22 cellular contexts compared by ENCODE assay signal in the genomic region with DNA sequence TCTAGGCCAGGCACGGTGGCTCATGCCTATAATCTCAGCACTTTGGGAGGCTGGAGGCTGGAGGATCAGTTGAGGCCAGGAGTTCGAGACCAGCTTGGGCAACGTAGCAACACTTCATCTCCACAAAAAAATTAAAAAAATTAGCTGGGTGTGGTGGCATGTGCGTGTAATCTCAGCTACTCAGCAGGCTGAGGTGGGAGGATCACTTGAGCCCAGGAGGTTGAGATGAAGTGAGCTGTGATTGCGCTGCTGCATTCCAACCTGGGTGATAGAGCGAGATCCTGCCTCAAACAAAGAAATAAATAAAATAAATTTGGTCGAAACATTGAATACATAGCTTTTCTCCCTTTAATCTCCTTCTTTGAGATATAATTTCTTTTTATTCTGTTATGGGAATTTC.
A peak's percentile ranks its signal among the peaks of the same experiment; 100 is the strongest.
DNase-seq lines count a peak whose midpoint lies in the region; ATAC-seq, FAIRE-seq and TF ChIP-seq lines count a peak whose summit lies in the region.
"Had no signal": no experiment of that assay in that cellular context is flagged by ENCODE, and none has a peak within 500 bp of the region (broad histone marks: within the 10 kb centered on the region; RNA-seq: fewer than 3 reads in every experiment).

No MANE protein-coding gene starts in this region.

- no peak for TF ChIP-seq EP300 in K562 (IDR thresholded peaks at IDR 0.05; ENCODE audit: low read length)

- H3K9me3 Mint-ChIP-seq in neural progenitor cell, result no peaks in the 10 kb centered on the region
- H3K9me3 Mint-ChIP-seq: CD8-positive, alpha-beta memory T cell; HFFc6 had no signal

- TF ChIP-seq CTCF in K562 (IDR thresholded peaks at IDR 0.05 in 2 of 3, conservative IDR thresholded peaks at IDR 0.05 in 1 of 3; ENCODE audit: insufficient read depth in 2 of 3, low read depth in 1 of 3, low read length in 3 of 3), result no peak
- TF ChIP-seq CTCF in neural progenitor cell (IDR thresholded peaks at IDR 0.05), result no peak

- ATAC-seq in K562, result no peak
- ATAC-seq in HG02610 (IDR thresholded peaks at IDR 0.05; ENCODE audit: unreplicated experiment), result no peak
- no peak for ATAC-seq in GM18868 (IDR thresholded peaks at IDR 0.05; ENCODE audit: unreplicated experiment)
- ATAC-seq: GM12878, HCT116 had no signal

- H3K27ac Mint-ChIP-seq in neural progenitor cell, result no peak overlapping the region
- H3K27ac Mint-ChIP-seq: B cell; CD8-positive, alpha-beta memory T cell; HFFc6 had no signal

- 50% methylated on average over 3 of the region's 7 CpGs for WGBS in HUES64
- WGBS in K562 (ENCODE audit: insufficient coverage, low coverage, missing lambda C conversion rate), result 2% methylated on average over 7 of the region's 7 CpGs

- H3K4me3 Mint-ChIP-seq in neural progenitor cell, result no peak overlapping the region
- H3K4me3 Mint-ChIP-seq: B cell; CD8-positive, alpha-beta memory T cell; HFFc6 had no signal

- H3F3A ChIP-seq in neural progenitor cell (ENCODE audit: low read depth), result no peaks in the 10 kb centered on the region

- BruUV-seq in K562 (replicated peaks; lab: Mats Ljungman, UMichigan), result no TSS peak

- in situ Hi-C loops in K562 (cut with MboI), result no loop called here

- peaks cover 6% of the 10 kb centered on the region for H3K27me3 Mint-ChIP-seq in neural progenitor cell (ENCODE audit: insufficient read depth, low read depth)

- no peak for FAIRE-seq in K562 (lab: Jason Lieb, UNC)
- FAIRE-seq: GM12878, GM19239 had no signal

- H2AFZ ChIP-seq in K562 (ENCODE audit: low read depth, low read length) (no peak overlapping the region), neural progenitor cell (replicated peaks) (no peak overlapping the region)
- H2AFZ ChIP-seq: GM23248 had no signal

- no peak for DNase-seq in K562 (ENCODE audit: extremely low read depth in 1 of 4, low spot score in 3 of 4)
- DNase-seq in neural progenitor cell (ENCODE audit: low spot score), result no peak
- DNase-seq in NOMO-1 treated with DMSO at 0.1 percent for 48 hours (lab: John Stamatoyannopoulos, UW; ENCODE audit: unreplicated experiment), result no peak
- DNase-seq in NCI-H187 (lab: John Stamatoyannopoulos, UW), result no peak
- DNase-seq: CD8-positive, alpha-beta memory T cell; COR-L47; DMS 273 treated with DMSO at 0.1 percent for 48 hours; DND-41; EL; HFFc6; IMR-90; KBM-7 had no signal

- no peaks in the 10 kb centered on the region for H3K36me3 Mint-ChIP-seq in neural progenitor cell
- H3K36me3 Mint-ChIP-seq: CD8-positive, alpha-beta memory T cell had no signal

- H3K36me3 ChIP-seq in HUES64 (ENCODE audit: insufficient read depth, low read length) (no peaks in the 10 kb centered on the region), K562 (ENCODE audit: control insufficient read depth, insufficient read depth, low read length) (no peaks in the 10 kb centered on the region), iPS-18a (ENCODE audit: control insufficient read depth, low read depth, low read length) (no peaks in the 10 kb centered on the region), neural progenitor cell (no peaks in the 10 kb centered on the region)
- H3K36me3 ChIP-seq: BLaER1 treated with 17β-estradiol and CSF1 and Interleukin-3, amounts not matched to agents 10 nM and 100 nM had no signal

- H3K9ac ChIP-seq in HUES64 (ENCODE audit: low read depth, low read length) (no peak overlapping the region), K562 (ENCODE audit: insufficient read depth in 1 of 2, low read depth in 2 of 2, low read length in 2 of 2) (no peak overlapping the region), iPS-18a (ENCODE audit: low read length) (no peak overlapping the region), neural progenitor cell (no peak overlapping the region)
- H3K9ac ChIP-seq: BLaER1 treated with 17β-estradiol and CSF1 and Interleukin-3, amounts not matched to agents 10 nM and 100 nM; GM23248 had no signal

- POLR2A ChIA-PET in K562 (lab: Yijun Ruan, JAX), result interaction anchor here (0.7 to 0.9 kb wide), 2 partner anchors 8 to 10 kb away, joined by 3 read pairs; no protein-coding TSS in a partner anchor

- H3K4me2 ChIP-seq in K562 (ENCODE audit: insufficient read depth, low read length) (no peak overlapping the region), neural progenitor cell (peak overlapping the region; percentile 11)
- H3K4me2 ChIP-seq: BLaER1 treated with 17β-estradiol and CSF1 and Interleukin-3, amounts not matched to agents 10 nM and 100 nM had no signal

- H3K27me3 ChIP-seq in HUES64 (ENCODE audit: insufficient read depth, low read length), result no peaks in the 10 kb centered on the region
- peaks cover 9 to 22% of the 10 kb centered on the region in 2 experiments; a peak in 4 of 5 replicates for H3K27me3 ChIP-seq in K562 (ENCODE audit: control insufficient read depth in 2 of 2, insufficient read depth in 2 of 2, low read length in 2 of 2)
- H3K27me3 ChIP-seq in iPS-18a (ENCODE audit: control insufficient read depth, insufficient read depth, low read length), result no peaks in the 10 kb centered on the region
- no peaks in the 10 kb centered on the region for H3K27me3 ChIP-seq in neural progenitor cell
- H3K27me3 ChIP-seq: BLaER1 treated with 17β-estradiol and CSF1 and Interleukin-3, amounts not matched to agents 10 nM and 100 nM had no signal

- TF ChIP-seq POLR2A in K562 (conservative IDR thresholded peaks at IDR 0.05), result no peak

- H3K9me3 ChIP-seq in HUES64 (ENCODE audit: insufficient read depth, low read depth, low read length) (peaks cover 10% of the 10 kb centered on the region), K562 (replicated peaks; ENCODE audit: control insufficient read depth, insufficient read depth, low read depth, low read length) (0 out of 2 replicates have a peak, but pooled peaks cover 1% of the 10 kb centered on the region), iPS-18a (ENCODE audit: control insufficient read depth, low read depth, low read length) (peaks cover 4% of the 10 kb centered on the region), neural progenitor cell (ENCODE audit: low read depth) (no peaks in the 10 kb centered on the region)

- H4K20me1 ChIP-seq in K562 (replicated peaks; ENCODE audit: control insufficient read depth, insufficient read depth, low read length), result no peaks in the 10 kb centered on the region
- no peaks in the 10 kb centered on the region for H4K20me1 ChIP-seq in neural progenitor cell (ENCODE audit: low read depth)
- H4K20me1 ChIP-seq: BLaER1 treated with 17β-estradiol and CSF1 and Interleukin-3, amounts not matched to agents 10 nM and 100 nM had no signal

- peak overlapping the region; percentile 26 for H3K4me3 ChIP-seq in HUES64 (ENCODE audit: low read length)
- no peak overlapping the region for H3K4me3 ChIP-seq in K562
- peak overlapping the region; percentile 25 for H3K4me3 ChIP-seq in iPS-18a (ENCODE audit: low read length)
- H3K4me3 ChIP-seq in neural progenitor cell, result no peak overlapping the region
- H3K4me3 ChIP-seq: BLaER1 treated with 17β-estradiol and CSF1 and Interleukin-3, amounts not matched to agents 10 nM and 100 nM; GM12878; GM23248 had no signal

- H3K4me1 Mint-ChIP-seq in neural progenitor cell, result peaks cover 40% of the 10 kb centered on the region
- H3K4me1 Mint-ChIP-seq: B cell had no signal

- no peak for TF ChIP-seq RAD21 in K562 (CRISPR knock-in tag; conservative IDR thresholded peaks at IDR 0.05 in 1 of 2, IDR thresholded peaks at IDR 0.05 in 1 of 2)

- H3K27ac ChIP-seq in HUES64 (ENCODE audit: low read depth, low read length) (no peak overlapping the region), K562 (ENCODE audit: extremely low read depth, low read depth, low read length) (no peak overlapping the region), iPS-18a (ENCODE audit: low read length) (no peak overlapping the region), neural progenitor cell (no peak overlapping the region)
- H3K27ac ChIP-seq: BLaER1 treated with 17β-estradiol and CSF1 and Interleukin-3, amounts not matched to agents 10 nM and 100 nM; GM23248 had no signal

- no peaks in the 10 kb centered on the region for H3K79me2 ChIP-seq in K562 (ENCODE audit: control insufficient read depth, insufficient read depth, low read length)
- H3K79me2 ChIP-seq in neural progenitor cell (ENCODE audit: low read depth), result no peaks in the 10 kb centered on the region

- intact Hi-C loops in K562 (cut with micrococcal nuclease), result no loop called here

- H3K4me1 ChIP-seq in HUES64 (ENCODE audit: insufficient read depth, low read length) (peaks cover 41% of the 10 kb centered on the region), K562 (replicated peaks in 1 of 2; ENCODE audit: control insufficient read depth in 2 of 2, insufficient read depth in 2 of 2, low read length in 2 of 2) (peaks cover 0 to 4% of the 10 kb centered on the region in 2 experiments; a peak in 1 of 5 replicates), iPS-18a (ENCODE audit: control insufficient read depth, low read depth, low read length) (peaks cover 38% of the 10 kb centered on the region), neural progenitor cell (peaks cover 14% of the 10 kb centered on the region)
- H3K4me1 ChIP-seq: BLaER1 treated with 17β-estradiol and CSF1 and Interleukin-3, amounts not matched to agents 10 nM and 100 nM had no signal

- CTCF ChIA-PET in K562 (lab: Yijun Ruan, JAX; ENCODE audit: low intra/inter-chr PET ratio), result no interaction called here

- H3K9me1 ChIP-seq in K562 (ENCODE audit: control insufficient read depth, insufficient read depth, low read length), result no peaks in the 10 kb centered on the region

TF ChIP-seq in K562, 482 proteins besides CTCF, POLR2A, EP300 and RAD21:
- TF ChIP-seq CC2D1A (IDR thresholded peaks at IDR 0.05) (no peak), FUS (optimal IDR thresholded peaks at IDR 0.05; ENCODE audit: low read depth, low read length) (no peak), HMGN3 (IDR thresholded peaks at IDR 0.05; ENCODE audit: borderline replicate concordance, extremely low read depth, insufficient read length, low read depth, low read length) (no peak), KDM1A (IDR thresholded peaks at IDR 0.05) (0 out of 4 replicates have a peak, but pooled peaks of 1 of the 2 experiments have one; percentile 22), PYGO2 (tag; IDR thresholded peaks at IDR 0.05) (no peak), TCF3 (CRISPR knock-in tag; IDR thresholded peaks at IDR 0.05) (no peak), CBFA2T3 (IDR thresholded peaks at IDR 0.05) (0 out of 2 replicates have a peak, but pooled peaks have one; percentile 12), MCM5 (IDR thresholded peaks at IDR 0.05; ENCODE audit: low read depth) (no peak)
- TF ChIP-seq, protein P1, sequence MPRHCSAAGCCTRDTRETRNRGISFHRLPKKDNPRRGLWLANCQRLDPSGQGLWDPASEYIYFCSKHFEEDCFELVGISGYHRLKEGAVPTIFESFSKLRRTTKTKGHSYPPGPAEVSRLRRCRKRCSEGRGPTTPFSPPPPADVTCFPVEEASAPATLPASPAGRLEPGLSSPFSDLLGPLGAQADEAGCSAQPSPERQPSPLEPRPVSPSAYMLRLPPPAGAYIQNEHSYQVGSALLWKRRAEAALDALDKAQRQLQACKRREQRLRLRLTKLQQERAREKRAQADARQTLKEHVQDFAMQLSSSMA (CRISPR knock-in tag; IDR thresholded peaks at IDR 0.05), result no peak

Comparison
In these comparisons a context has a peak if more than half of its experiments do, and no peak if none do; other contexts are left out.
1. H3K4me3 ChIP-seq: peak in HUES64 (single experiment) and iPS-18a (single experiment); none in K562 (single experiment) and neural progenitor cell (single experiment).